ENCODE assay signal across 1 cellular context in the genomic region with DNA sequence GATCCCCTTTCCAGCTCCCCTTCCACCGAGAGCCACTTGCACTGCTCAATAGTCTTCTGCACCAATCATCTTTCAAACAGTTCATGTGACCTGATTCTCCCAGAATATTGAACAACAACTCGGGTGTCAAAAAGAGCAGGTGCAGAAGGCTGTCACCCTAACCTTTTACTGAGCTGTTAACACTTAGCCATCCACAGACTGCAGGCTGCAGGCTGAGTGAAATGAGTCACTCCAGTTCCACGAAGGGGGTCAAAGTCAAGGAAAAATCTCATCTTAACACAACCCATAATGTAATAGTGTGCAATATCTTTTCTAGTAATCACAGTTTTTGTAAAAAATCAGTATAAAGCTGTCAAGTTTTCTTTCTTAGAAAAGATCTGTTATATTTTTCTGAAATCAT.
TF ChIP-seq lines count a peak whose summit lies in the region.

No MANE protein-coding gene starts in this region.

TF ChIP-seq in GM23338, 12 proteins besides CTCF, POLR2A, EP300 and RAD21 (continued from another document):
- TF ChIP-seq, protein P1, sequence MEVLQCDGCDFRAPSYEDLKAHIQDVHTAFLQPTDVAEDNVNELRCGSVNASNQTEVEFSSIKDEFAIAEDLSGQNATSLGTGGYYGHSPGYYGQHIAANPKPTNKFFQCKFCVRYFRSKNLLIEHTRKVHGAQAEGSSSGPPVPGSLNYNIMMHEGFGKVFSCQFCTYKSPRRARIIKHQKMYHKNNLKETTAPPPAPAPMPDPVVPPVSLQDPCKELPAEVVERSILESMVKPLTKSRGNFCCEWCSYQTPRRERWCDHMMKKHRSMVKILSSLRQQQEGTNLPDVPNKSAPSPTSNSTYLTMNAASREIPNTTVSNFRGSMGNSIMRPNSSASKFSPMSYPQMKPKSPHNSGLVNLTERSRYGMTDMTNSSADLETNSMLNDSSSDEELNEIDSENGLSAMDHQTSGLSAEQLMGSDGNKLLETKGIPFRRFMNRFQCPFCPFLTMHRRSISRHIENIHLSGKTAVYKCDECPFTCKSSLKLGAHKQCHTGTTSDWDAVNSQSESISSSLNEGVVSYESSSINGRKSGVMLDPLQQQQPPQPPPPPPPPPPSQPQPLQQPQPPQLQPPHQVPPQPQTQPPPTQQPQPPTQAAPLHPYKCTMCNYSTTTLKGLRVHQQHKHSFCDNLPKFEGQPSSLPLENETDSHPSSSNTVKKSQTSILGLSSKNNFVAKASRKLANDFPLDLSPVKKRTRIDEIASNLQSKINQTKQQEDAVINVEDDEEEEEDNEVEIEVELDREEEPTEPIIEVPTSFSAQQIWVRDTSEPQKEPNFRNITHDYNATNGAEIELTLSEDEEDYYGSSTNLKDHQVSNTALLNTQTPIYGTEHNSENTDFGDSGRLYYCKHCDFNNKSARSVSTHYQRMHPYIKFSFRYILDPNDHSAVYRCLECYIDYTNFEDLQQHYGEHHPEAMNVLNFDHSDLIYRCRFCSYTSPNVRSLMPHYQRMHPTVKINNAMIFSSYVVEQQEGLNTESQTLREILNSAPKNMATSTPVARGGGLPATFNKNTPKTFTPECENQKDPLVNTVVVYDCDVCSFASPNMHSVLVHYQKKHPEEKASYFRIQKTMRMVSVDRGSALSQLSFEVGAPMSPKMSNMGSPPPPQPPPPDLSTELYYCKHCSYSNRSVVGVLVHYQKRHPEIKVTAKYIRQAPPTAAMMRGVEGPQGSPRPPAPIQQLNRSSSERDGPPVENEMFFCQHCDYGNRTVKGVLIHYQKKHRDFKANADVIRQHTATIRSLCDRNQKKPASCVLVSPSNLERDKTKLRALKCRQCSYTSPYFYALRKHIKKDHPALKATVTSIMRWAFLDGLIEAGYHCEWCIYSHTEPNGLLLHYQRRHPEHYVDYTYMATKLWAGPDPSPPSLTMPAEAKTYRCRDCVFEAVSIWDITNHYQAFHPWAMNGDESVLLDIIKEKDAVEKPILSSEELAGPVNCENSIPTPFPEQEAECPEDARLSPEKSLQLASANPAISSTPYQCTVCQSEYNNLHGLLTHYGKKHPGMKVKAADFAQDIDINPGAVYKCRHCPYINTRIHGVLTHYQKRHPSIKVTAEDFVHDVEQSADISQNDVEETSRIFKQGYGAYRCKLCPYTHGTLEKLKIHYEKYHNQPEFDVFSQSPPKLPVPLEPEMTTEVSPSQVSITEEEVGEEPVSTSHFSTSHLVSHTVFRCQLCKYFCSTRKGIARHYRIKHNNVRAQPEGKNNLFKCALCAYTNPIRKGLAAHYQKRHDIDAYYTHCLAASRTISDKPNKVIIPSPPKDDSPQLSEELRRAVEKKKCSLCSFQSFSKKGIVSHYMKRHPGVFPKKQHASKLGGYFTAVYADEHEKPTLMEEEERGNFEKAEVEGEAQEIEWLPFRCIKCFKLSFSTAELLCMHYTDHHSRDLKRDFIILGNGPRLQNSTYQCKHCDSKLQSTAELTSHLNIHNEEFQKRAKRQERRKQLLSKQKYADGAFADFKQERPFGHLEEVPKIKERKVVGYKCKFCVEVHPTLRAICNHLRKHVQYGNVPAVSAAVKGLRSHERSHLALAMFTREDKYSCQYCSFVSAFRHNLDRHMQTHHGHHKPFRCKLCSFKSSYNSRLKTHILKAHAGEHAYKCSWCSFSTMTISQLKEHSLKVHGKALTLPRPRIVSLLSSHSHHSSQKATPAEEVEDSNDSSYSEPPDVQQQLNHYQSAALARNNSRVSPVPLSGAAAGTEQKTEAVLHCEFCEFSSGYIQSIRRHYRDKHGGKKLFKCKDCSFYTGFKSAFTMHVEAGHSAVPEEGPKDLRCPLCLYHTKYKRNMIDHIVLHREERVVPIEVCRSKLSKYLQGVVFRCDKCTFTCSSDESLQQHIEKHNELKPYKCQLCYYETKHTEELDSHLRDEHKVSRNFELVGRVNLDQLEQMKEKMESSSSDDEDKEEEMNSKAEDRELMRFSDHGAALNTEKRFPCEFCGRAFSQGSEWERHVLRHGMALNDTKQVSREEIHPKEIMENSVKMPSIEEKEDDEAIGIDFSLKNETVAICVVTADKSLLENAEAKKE (CRISPR knock-in tag; IDR thresholded peaks at IDR 0.05): no peak
- TF ChIP-seq EZH2 (IDR thresholded peaks at IDR 0.05; ENCODE audit: low read depth, unreplicated experiment) (no peak), NANOG (IDR thresholded peaks at IDR 0.05; ENCODE audit: borderline replicate concordance) (no peak), POLR2AphosphoS5 (IDR thresholded peaks at IDR 0.05; ENCODE audit: low read depth) (no peak), CREB1 (CRISPR knock-in tag; IDR thresholded peaks at IDR 0.05; ENCODE audit: low read depth) (no peak), EZH2phosphoT487 (IDR thresholded peaks at IDR 0.05; ENCODE audit: unreplicated experiment) (no peak), JUNB (IDR thresholded peaks at IDR 0.05; ENCODE audit: unreplicated experiment) (no peak), ZNF114 (CRISPR knock-in tag; IDR thresholded peaks at IDR 0.05) (no peak)
- TF ChIP-seq, protein P2, sequence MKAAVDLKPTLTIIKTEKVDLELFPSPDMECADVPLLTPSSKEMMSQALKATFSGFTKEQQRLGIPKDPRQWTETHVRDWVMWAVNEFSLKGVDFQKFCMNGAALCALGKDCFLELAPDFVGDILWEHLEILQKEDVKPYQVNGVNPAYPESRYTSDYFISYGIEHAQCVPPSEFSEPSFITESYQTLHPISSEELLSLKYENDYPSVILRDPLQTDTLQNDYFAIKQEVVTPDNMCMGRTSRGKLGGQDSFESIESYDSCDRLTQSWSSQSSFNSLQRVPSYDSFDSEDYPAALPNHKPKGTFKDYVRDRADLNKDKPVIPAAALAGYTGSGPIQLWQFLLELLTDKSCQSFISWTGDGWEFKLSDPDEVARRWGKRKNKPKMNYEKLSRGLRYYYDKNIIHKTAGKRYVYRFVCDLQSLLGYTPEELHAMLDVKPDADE (IDR thresholded peaks at IDR 0.05): no peak
- TF ChIP-seq, protein P3, sequence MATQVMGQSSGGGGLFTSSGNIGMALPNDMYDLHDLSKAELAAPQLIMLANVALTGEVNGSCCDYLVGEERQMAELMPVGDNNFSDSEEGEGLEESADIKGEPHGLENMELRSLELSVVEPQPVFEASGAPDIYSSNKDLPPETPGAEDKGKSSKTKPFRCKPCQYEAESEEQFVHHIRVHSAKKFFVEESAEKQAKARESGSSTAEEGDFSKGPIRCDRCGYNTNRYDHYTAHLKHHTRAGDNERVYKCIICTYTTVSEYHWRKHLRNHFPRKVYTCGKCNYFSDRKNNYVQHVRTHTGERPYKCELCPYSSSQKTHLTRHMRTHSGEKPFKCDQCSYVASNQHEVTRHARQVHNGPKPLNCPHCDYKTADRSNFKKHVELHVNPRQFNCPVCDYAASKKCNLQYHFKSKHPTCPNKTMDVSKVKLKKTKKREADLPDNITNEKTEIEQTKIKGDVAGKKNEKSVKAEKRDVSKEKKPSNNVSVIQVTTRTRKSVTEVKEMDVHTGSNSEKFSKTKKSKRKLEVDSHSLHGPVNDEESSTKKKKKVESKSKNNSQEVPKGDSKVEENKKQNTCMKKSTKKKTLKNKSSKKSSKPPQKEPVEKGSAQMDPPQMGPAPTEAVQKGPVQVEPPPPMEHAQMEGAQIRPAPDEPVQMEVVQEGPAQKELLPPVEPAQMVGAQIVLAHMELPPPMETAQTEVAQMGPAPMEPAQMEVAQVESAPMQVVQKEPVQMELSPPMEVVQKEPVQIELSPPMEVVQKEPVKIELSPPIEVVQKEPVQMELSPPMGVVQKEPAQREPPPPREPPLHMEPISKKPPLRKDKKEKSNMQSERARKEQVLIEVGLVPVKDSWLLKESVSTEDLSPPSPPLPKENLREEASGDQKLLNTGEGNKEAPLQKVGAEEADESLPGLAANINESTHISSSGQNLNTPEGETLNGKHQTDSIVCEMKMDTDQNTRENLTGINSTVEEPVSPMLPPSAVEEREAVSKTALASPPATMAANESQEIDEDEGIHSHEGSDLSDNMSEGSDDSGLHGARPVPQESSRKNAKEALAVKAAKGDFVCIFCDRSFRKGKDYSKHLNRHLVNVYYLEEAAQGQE (IDR thresholded peaks at IDR 0.05; ENCODE audit: unreplicated experiment): no peak
